Comparison of ENCODE assay signal across 8 cellular contexts in the genomic region with DNA sequence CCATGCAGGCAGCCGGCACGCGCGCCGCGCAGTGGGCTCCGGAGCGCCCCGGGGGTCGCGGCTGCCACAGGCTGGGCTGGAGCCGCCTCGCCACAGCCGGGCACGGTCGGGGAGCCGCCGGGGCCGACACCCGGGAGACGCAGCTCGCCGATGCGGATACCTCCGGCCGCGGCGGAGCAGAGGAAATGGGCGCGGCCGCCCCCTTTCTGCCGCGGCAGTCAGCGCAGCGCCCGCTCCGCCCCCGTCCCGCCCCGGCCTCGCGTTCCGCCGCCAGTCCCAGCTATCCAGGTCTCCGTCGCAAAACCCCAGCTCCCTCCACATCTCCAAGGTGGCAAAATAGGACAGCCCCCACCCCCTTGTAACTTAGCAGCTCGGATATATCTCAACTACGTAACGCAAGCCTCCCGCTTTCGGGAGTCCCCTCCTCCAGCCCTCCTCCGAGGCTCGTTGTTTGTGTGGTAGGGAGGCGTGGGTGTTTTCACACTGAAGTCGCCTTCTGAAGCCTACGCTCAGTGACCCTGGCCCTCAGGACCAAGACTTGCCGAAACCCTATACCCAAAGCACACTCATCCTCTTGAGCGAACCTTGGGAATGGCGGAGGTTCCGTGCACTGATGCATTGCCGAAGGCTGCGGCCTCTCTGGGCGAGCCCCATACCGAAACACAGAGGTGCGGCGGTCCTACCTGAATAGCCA. TPM values are rescaled to one million over a fixed set of nuclear protein-coding genes. Genes with fewer than 3 reads are reported as not detected.
DNase-seq lines count a peak whose midpoint lies in the region; ATAC-seq and TF ChIP-seq lines count a peak whose summit lies in the region.

A gene with protein sequence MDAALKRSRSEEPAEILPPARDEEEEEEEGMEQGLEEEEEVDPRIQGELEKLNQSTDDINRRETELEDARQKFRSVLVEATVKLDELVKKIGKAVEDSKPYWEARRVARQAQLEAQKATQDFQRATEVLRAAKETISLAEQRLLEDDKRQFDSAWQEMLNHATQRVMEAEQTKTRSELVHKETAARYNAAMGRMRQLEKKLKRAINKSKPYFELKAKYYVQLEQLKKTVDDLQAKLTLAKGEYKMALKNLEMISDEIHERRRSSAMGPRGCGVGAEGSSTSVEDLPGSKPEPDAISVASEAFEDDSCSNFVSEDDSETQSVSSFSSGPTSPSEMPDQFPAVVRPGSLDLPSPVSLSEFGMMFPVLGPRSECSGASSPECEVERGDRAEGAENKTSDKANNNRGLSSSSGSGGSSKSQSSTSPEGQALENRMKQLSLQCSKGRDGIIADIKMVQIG (minus strand): TSS at position 182 of the 694 bp plus-strand sequence. CDS start 178 bp downstream, at position 4.

- TF ChIP-seq CTCF in KMS-11 (conservative IDR thresholded peaks at IDR 0.05; ENCODE audit: low read depth, low read length) (no peak), prostate gland (IDR thresholded peaks at IDR 0.05) (peak; percentile 57 to 84 (median 74)), vagina (IDR thresholded peaks at IDR 0.05) (peak; percentile 57 to 74 (median 66))

- no peaks in the 10 kb centered on the region for H3K9me3 Mint-ChIP-seq in T-helper 1 cell treated with Interleukin-12 subunit alpha and Interleukin-12 subunit beta and Interleukin-4 antibody, amounts not matched to agents 30 μg/mL and 1 μg/mL, for 36 hours

- H3K4me3 ChIP-seq in KMS-11 (IDR thresholded peaks at IDR 0.05; ENCODE audit: insufficient read depth, low read depth, low read length) = peak within 1 kb of the TSS; percentile 78
- H3K4me3 ChIP-seq in prostate gland = peak within 1 kb of the TSS; percentile 69 to 78
- H3K4me3 ChIP-seq in vagina = peak within 1 kb of the TSS; percentile 79 to 87

- no peaks in the 10 kb centered on the region for H4K20me1 ChIP-seq in KMS-11 (ENCODE audit: insufficient read depth)

- TF ChIP-seq POLR2A in prostate gland (IDR thresholded peaks at IDR 0.05) (peak; percentile 50), vagina (IDR thresholded peaks at IDR 0.05) (peak in 1 of 2 donors; percentile 88)

- H3K27ac Mint-ChIP-seq in T-helper 1 cell treated with Interleukin-12 subunit alpha and Interleukin-12 subunit beta and Interleukin-4 antibody, amounts not matched to agents 30 μg/mL and 1 μg/mL, for 36 hours = peak within 1 kb of the TSS; percentile 84

- no peaks in the 10 kb centered on the region for H3K9me3 ChIP-seq in prostate gland
- no peaks in the 10 kb centered on the region for H3K9me3 ChIP-seq in vagina

- H3K36me3 ChIP-seq in KMS-11 (ENCODE audit: insufficient read depth) (no peaks in the 10 kb centered on the region), prostate gland (no peaks in the 10 kb centered on the region), vagina (no peaks in the 10 kb centered on the region)

- peak within 1 kb of the TSS; percentile 79 for H2AFZ ChIP-seq in KMS-11 (ENCODE audit: low read depth)

- DNase-seq in EL (peak; percentile 71), amygdala (lab: John Stamatoyannopoulos, UW) (peak in 48 of 56 donors; percentile 12 to 78 (median 56)), left ventricle myocardium superior (peak; percentile 88), prostate gland (ENCODE audit: low spot score) (peak; percentile 57), vagina (ENCODE audit: extremely low spot score in 2 of 2) (no peak)

- H3K4me3 Mint-ChIP-seq in T-helper 1 cell treated with Interleukin-12 subunit alpha and Interleukin-12 subunit beta and Interleukin-4 antibody, amounts not matched to agents 30 μg/mL and 1 μg/mL, for 36 hours = peak within 1 kb of the TSS; percentile 93

- H3K27me3 Mint-ChIP-seq in T-helper 1 cell treated with Interleukin-12 subunit alpha and Interleukin-12 subunit beta and Interleukin-4 antibody, amounts not matched to agents 30 μg/mL and 1 μg/mL, for 36 hours (ENCODE audit: low read depth) = no peaks in the 10 kb centered on the region

- no peaks in the 10 kb centered on the region for H3K79me2 ChIP-seq in KMS-11 (ENCODE audit: insufficient read depth, low read depth)

- intact Hi-C loops in left ventricle myocardium superior (cut with micrococcal nuclease) = loop anchor here (5.0 kb wide), 1 partner anchor 65 kb away; no protein-coding TSS in a partner anchor
- intact Hi-C loops in prostate gland (cut with DNase I) = loop anchor here (1.0 to 5.0 kb wide), 2 partner anchors 45 to 64 kb away; no protein-coding TSS in a partner anchor
- intact Hi-C loops in vagina (cut with DNase I) = loop anchor here (2.0 kb wide), 2 partner anchors 46 to 70 kb away; no protein-coding TSS in a partner anchor

- H3K27ac ChIP-seq in KMS-11 = no peak within 1 kb of the TSS
- peak within 1 kb of the TSS; percentile 74 to 82 for H3K27ac ChIP-seq in prostate gland
- peak within 1 kb of the TSS; percentile 95 for H3K27ac ChIP-seq in vagina

- peak; percentile 62 for ATAC-seq in GM21576 (IDR thresholded peaks at IDR 0.05; ENCODE audit: unreplicated experiment)
- ATAC-seq in left ventricle myocardium superior = peak; percentile 89

- 15% methylated on average over 64 of the region's 66 CpGs for WGBS in prostate gland

- H3K36me3 Mint-ChIP-seq in T-helper 1 cell treated with Interleukin-12 subunit alpha and Interleukin-12 subunit beta and Interleukin-4 antibody, amounts not matched to agents 30 μg/mL and 1 μg/mL, for 36 hours (ENCODE audit: low read depth) = peaks cover 31% of the 10 kb centered on the region

- H3K4me2 ChIP-seq in KMS-11 = peak within 1 kb of the TSS; percentile 66

- H3K27me3 ChIP-seq in KMS-11 (ENCODE audit: insufficient read depth, low read depth) (no peaks in the 10 kb centered on the region), prostate gland (replicated peaks; ENCODE audit: insufficient read depth) (no peaks in the 10 kb centered on the region), vagina (no peaks in the 10 kb centered on the region)

- H3K4me1 Mint-ChIP-seq in T-helper 1 cell treated with Interleukin-12 subunit alpha and Interleukin-12 subunit beta and Interleukin-4 antibody, amounts not matched to agents 30 μg/mL and 1 μg/mL, for 36 hours (ENCODE audit: low read depth) = peaks cover 56% of the 10 kb centered on the region

- peaks cover 5% of the 10 kb centered on the region for H3K4me1 ChIP-seq in KMS-11 (ENCODE audit: low read depth, poor library complexity, severe bottlenecking)
- no peaks in the 10 kb centered on the region for H3K4me1 ChIP-seq in prostate gland (replicated peaks)
- H3K4me1 ChIP-seq in vagina = peaks cover 38% of the 10 kb centered on the region

- no peak within 1 kb of the TSS for H3K9ac ChIP-seq in KMS-11

RNA-seq across cellular contexts. Expression of the gene that starts here (rescaled TPM):
- total RNA-seq in left ventricle myocardium superior = 9.7 TPM
- total RNA-seq in prostate gland = 10 to 100 TPM; 13.3 to 71.6 TPM
- 78.6 TPM for total RNA-seq in vagina

Comparison
In these comparisons a context has a peak if more than half of its experiments do, and no peak if none do; other contexts are left out.
1. DNase-seq: peak in EL (single experiment), amygdala (48 of 56), left ventricle myocardium superior (single experiment) and prostate gland (single experiment); none in vagina (0 of 2).
2. Peak in every context shown above with its lines, with median percentiles within 50 percentile points of each other: H3K4me3 ChIP-seq.